15 cellular contexts compared by ENCODE assay signal in the genomic region with DNA sequence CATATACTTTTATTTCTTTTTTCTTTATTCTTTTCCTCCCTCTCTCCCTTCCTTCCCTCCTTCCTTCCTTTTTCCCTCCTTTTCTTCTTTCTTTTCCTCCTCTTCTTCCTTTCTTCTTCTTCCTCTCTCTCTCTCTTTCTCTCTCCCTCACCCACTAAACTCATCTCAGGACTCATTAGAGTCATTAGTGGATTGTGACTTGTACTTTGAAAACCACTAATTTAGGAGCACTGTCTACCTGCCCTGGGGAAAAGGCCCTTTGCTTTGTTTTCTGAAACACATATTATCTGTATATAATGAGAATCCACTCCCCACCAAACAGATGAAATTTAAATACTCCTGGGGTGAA.
DNase-seq lines count a peak whose midpoint lies in the region; ATAC-seq lines count a peak whose summit lies in the region.
"Had no signal": no experiment of that assay in that cellular context is flagged by ENCODE, and none has a peak within 500 bp of the region (broad histone marks: within the 10 kb centered on the region; RNA-seq: fewer than 3 reads in every experiment).

No MANE protein-coding gene starts in this region.

- H3K27me3 Mint-ChIP-seq in activated CD4-positive, alpha-beta T cell treated with anti-CD3 and anti-CD28 coated beads for 36 hours = no peaks in the 10 kb centered on the region
- H3K27me3 Mint-ChIP-seq in activated T-helper 17 cell treated with anti-CD3 and anti-CD28 coated beads, Interleukin-2, amount 50 U/mL, for 72 hours = no peaks in the 10 kb centered on the region
- no peaks in the 10 kb centered on the region for H3K27me3 Mint-ChIP-seq in natural killer cell treated with Interleukin-12 subunit alpha and Interleukin-12 subunit beta and Interleukin-15 and Interleukin-18, amount 100 ng/mL, for 72 hours

- peak overlapping the region; percentile 87 for H3K27ac Mint-ChIP-seq in activated CD4-positive, alpha-beta T cell treated with anti-CD3 and anti-CD28 coated beads for 36 hours
- H3K27ac Mint-ChIP-seq in activated T-helper 17 cell treated with anti-CD3 and anti-CD28 coated beads, Interleukin-2, amount 50 U/mL, for 72 hours = peak overlapping the region; percentile 84
- peak overlapping the region; percentile 8 to 72 for H3K27ac Mint-ChIP-seq in natural killer cell treated with Interleukin-12 subunit alpha and Interleukin-12 subunit beta and Interleukin-15 and Interleukin-18, amount 100 ng/mL, for 72 hours

- POLR2A ChIA-PET in activated CD4-positive, alpha-beta T cell treated with anti-CD3 and anti-CD28 coated beads for 36 hours (lab: Charles Lee) = interaction anchor here (0.6 to 1.5 kb wide), 3 partner anchors 18 to 36 kb away, joined by 3 read pairs; no protein-coding TSS in a partner anchor

- H3K4me1 Mint-ChIP-seq in activated CD4-positive, alpha-beta T cell treated with anti-CD3 and anti-CD28 coated beads for 36 hours = peaks cover 67% of the 10 kb centered on the region
- peaks cover 42% of the 10 kb centered on the region for H3K4me1 Mint-ChIP-seq in activated T-helper 17 cell treated with anti-CD3 and anti-CD28 coated beads, Interleukin-2, amount 50 U/mL, for 72 hours
- H3K4me1 Mint-ChIP-seq in natural killer cell treated with Interleukin-12 subunit alpha and Interleukin-12 subunit beta and Interleukin-15 and Interleukin-18, amount 100 ng/mL, for 72 hours (ENCODE audit: low read depth in 2 of 2) = peaks cover 14 to 18% of the 10 kb centered on the region in 2 donors

- no peak for DNase-seq in activated CD4-positive, alpha-beta T cell treated with anti-CD3 and anti-CD28 coated beads for 36 hours
- DNase-seq in activated CD4-positive, alpha-beta T cell treated with anti-CD3 and anti-CD28 coated beads, Interleukin-2, amount 50 U/mL, for 4 hours = no peak
- DNase-seq in natural killer cell treated with Interleukin-12 subunit alpha and Interleukin-12 subunit beta and Interleukin-15 and Interleukin-18, amount 100 ng/mL, for 72 hours (ENCODE audit: low spot score) = no peak
- DNase-seq in HK-2 (ENCODE audit: unreplicated experiment) (no peak), NCI-H1694 treated with DMSO at 0.1 percent for 48 hours (lab: John Stamatoyannopoulos, UW) (no peak)
- DNase-seq: brain microvascular endothelial cell, cortex of kidney, kidney, mesendoderm, NCI-H146, tibial artery had no signal

- no peak overlapping the region for H3K4me3 Mint-ChIP-seq in activated CD4-positive, alpha-beta T cell treated with anti-CD3 and anti-CD28 coated beads for 36 hours
- H3K4me3 Mint-ChIP-seq in activated T-helper 17 cell treated with anti-CD3 and anti-CD28 coated beads, Interleukin-2, amount 50 U/mL, for 72 hours = peak overlapping the region; percentile 59
- no peak overlapping the region for H3K4me3 Mint-ChIP-seq in natural killer cell treated with Interleukin-12 subunit alpha and Interleukin-12 subunit beta and Interleukin-15 and Interleukin-18, amount 100 ng/mL, for 72 hours
- H3K4me3 Mint-ChIP-seq: neural progenitor cell had no signal

- intact Hi-C loops in activated CD4-positive, alpha-beta T cell treated with anti-CD3 and anti-CD28 coated beads for 36 hours (cut with DNase I, micrococcal nuclease) = no loop called here

- CTCF ChIA-PET in activated CD4-positive, alpha-beta T cell treated with anti-CD3 and anti-CD28 coated beads for 36 hours (lab: Charles Lee) = interaction anchor here (0.6 to 0.9 kb wide), 2 partner anchors 118 to 1368 kb away, joined by 3 to 4 read pairs; no protein-coding TSS in a partner anchor

- H3K36me3 Mint-ChIP-seq in activated CD4-positive, alpha-beta T cell treated with anti-CD3 and anti-CD28 coated beads for 36 hours (ENCODE audit: low read depth) = no peaks in the 10 kb centered on the region
- H3K36me3 Mint-ChIP-seq in activated T-helper 17 cell treated with anti-CD3 and anti-CD28 coated beads, Interleukin-2, amount 50 U/mL, for 72 hours (ENCODE audit: low read depth) = no peaks in the 10 kb centered on the region
- H3K36me3 Mint-ChIP-seq in natural killer cell treated with Interleukin-12 subunit alpha and Interleukin-12 subunit beta and Interleukin-15 and Interleukin-18, amount 100 ng/mL, for 72 hours = no peaks in the 10 kb centered on the region
- H3K36me3 Mint-ChIP-seq: neural progenitor cell had no signal

- no peak for ATAC-seq in activated CD4-positive, alpha-beta T cell treated with anti-CD3 and anti-CD28 coated beads for 36 hours
- peak; percentile 27 for ATAC-seq in HG02870 (IDR thresholded peaks at IDR 0.05; ENCODE audit: unreplicated experiment)
- ATAC-seq in activated T-helper 17 cell treated with anti-CD3 and anti-CD28 coated beads, Interleukin-2, amount 50 U/mL, for 72 hours (replicated peaks) = peak; percentile 70
- no peak for ATAC-seq in natural killer cell treated with Interleukin-12 subunit alpha and Interleukin-12 subunit beta and Interleukin-15 and Interleukin-18, amount 100 ng/mL, for 72 hours
- ATAC-seq in HG03045 (IDR thresholded peaks at IDR 0.05; ENCODE audit: unreplicated experiment) = no peak

- no peaks in the 10 kb centered on the region for H3K9me3 Mint-ChIP-seq in activated CD4-positive, alpha-beta T cell treated with anti-CD3 and anti-CD28 coated beads for 36 hours (ENCODE audit: low read depth)
- H3K9me3 Mint-ChIP-seq in activated T-helper 17 cell treated with anti-CD3 and anti-CD28 coated beads, Interleukin-2, amount 50 U/mL, for 72 hours = no peaks in the 10 kb centered on the region
- no peaks in the 10 kb centered on the region for H3K9me3 Mint-ChIP-seq in natural killer cell treated with Interleukin-12 subunit alpha and Interleukin-12 subunit beta and Interleukin-15 and Interleukin-18, amount 100 ng/mL, for 72 hours

Comparison
In these comparisons a context has a peak if more than half of its experiments do, and no peak if none do; other contexts are left out.
1. ATAC-seq: peak in HG02870 (single experiment) and activated T-helper 17 cell treated with anti-CD3 and anti-CD28 coated beads, Interleukin-2, amount 50 U/mL, for 72 hours (single experiment); none in activated CD4-positive, alpha-beta T cell treated with anti-CD3 and anti-CD28 coated beads for 36 hours (single experiment), natural killer cell treated with Interleukin-12 subunit alpha and Interleukin-12 subunit beta and Interleukin-15 and Interleukin-18, amount 100 ng/mL, for 72 hours (0 of 2) and HG03045 (single experiment).
2. Peak in every context shown above with its lines, with median percentiles within 50 percentile points of each other: H3K27ac Mint-ChIP-seq.